Comparison of ENCODE assay signal across 12 cellular contexts in genomic region chr20:49270177-49270576, GRCh38. TPM values are rescaled to one million over a fixed set of nuclear protein-coding genes. Genes with fewer than 3 reads are reported as not detected.
A peak's percentile ranks its signal among the peaks of the same experiment; 100 is the strongest.
DNase-seq lines count a peak whose midpoint lies in the region; ATAC-seq lines count a peak whose summit lies in the region.
"Had no signal": no experiment of that assay in that cellular context is flagged by ENCODE, and none has a peak within 500 bp of the region (broad histone marks: within the 10 kb centered on the region; RNA-seq: fewer than 3 reads in every experiment).

No MANE protein-coding gene starts in this region.

- WGBS in GM23248 (ENCODE audit: low coverage in 1 of 2, low lambda C conversion rate in 2 of 2, missing lambda C conversion rate in 2 of 2), 2 experiments: 59 to 60% methylated on average over 7 of the region's 7 CpGs

- H3K36me3 ChIP-seq in GM23248 (ENCODE audit: low read depth): peaks cover 42% of the 10 kb centered on the region
- H3K36me3 ChIP-seq in muscle layer of duodenum (ENCODE audit: control insufficient read depth in 1 of 2, insufficient read depth in 2 of 2, low read length in 2 of 2): peaks cover 40 to 48% of the 10 kb centered on the region in 2 donors

- no peak overlapping the region for H3K27ac Mint-ChIP-seq in T-helper 1 cell treated with Interleukin-12 subunit alpha and Interleukin-12 subunit beta and Interleukin-4 antibody, amounts not matched to agents 30 μg/mL and 1 μg/mL, for 36 hours
- H3K27ac Mint-ChIP-seq in activated naive CD8-positive, alpha-beta T cell: peak overlapping the region; percentile 68

- peaks cover 13% of the 10 kb centered on the region for H3K4me1 ChIP-seq in GM23248 (ENCODE audit: insufficient read depth)
- peaks cover 4 to 31% of the 10 kb centered on the region in 2 donors for H3K4me1 ChIP-seq in muscle layer of duodenum (ENCODE audit: control insufficient read depth in 1 of 2, insufficient read depth in 2 of 2, low read length in 2 of 2)

- ATAC-seq in esophagus mucosa: no peak
- ATAC-seq: gastroesophageal sphincter had no signal

- H3K27me3 Mint-ChIP-seq in T-helper 1 cell treated with Interleukin-12 subunit alpha and Interleukin-12 subunit beta and Interleukin-4 antibody, amounts not matched to agents 30 μg/mL and 1 μg/mL, for 36 hours (ENCODE audit: low read depth): no peaks in the 10 kb centered on the region
- no peaks in the 10 kb centered on the region for H3K27me3 Mint-ChIP-seq in activated naive CD8-positive, alpha-beta T cell

- peaks cover 39% of the 10 kb centered on the region for H3F3A ChIP-seq in GM23248 (ENCODE audit: insufficient read depth)

- H3K4me3 ChIP-seq in GM23248: peak overlapping the region; percentile 52; the same call in 1 of the 2 replicates
- H3K4me3 ChIP-seq in muscle layer of duodenum (ENCODE audit: low read depth in 1 of 2, low read length in 2 of 2): peak overlapping the region; percentile 2 to 44

- H3K36me3 Mint-ChIP-seq in T-helper 1 cell treated with Interleukin-12 subunit alpha and Interleukin-12 subunit beta and Interleukin-4 antibody, amounts not matched to agents 30 μg/mL and 1 μg/mL, for 36 hours (ENCODE audit: low read depth): peaks cover 65% of the 10 kb centered on the region
- peaks cover 42% of the 10 kb centered on the region for H3K36me3 Mint-ChIP-seq in activated naive CD8-positive, alpha-beta T cell

- peaks cover 97% of the 10 kb centered on the region for H3K79me2 ChIP-seq in GM23248 (ENCODE audit: insufficient read depth)

- H3K9me3 ChIP-seq in GM23248 (ENCODE audit: low read depth) (no peaks in the 10 kb centered on the region), muscle layer of duodenum (ENCODE audit: control insufficient read depth in 1 of 2, low read length in 2 of 2) (no peaks in the 10 kb centered on the region)
- H3K9me3 ChIP-seq: gastroesophageal sphincter had no signal

- H3K4me1 Mint-ChIP-seq in T-helper 1 cell treated with Interleukin-12 subunit alpha and Interleukin-12 subunit beta and Interleukin-4 antibody, amounts not matched to agents 30 μg/mL and 1 μg/mL, for 36 hours (ENCODE audit: low read depth): peaks cover 59% of the 10 kb centered on the region
- peaks cover 75% of the 10 kb centered on the region for H3K4me1 Mint-ChIP-seq in activated naive CD8-positive, alpha-beta T cell (ENCODE audit: low read depth)

- peak overlapping the region; percentile 45 for H3K4me2 ChIP-seq in GM23248 (ENCODE audit: unreplicated experiment)

- peak overlapping the region; percentile 55 for H3K4me3 Mint-ChIP-seq in T-helper 1 cell treated with Interleukin-12 subunit alpha and Interleukin-12 subunit beta and Interleukin-4 antibody, amounts not matched to agents 30 μg/mL and 1 μg/mL, for 36 hours
- peak overlapping the region; percentile 84 for H3K4me3 Mint-ChIP-seq in activated naive CD8-positive, alpha-beta T cell

- peaks cover 5% of the 10 kb centered on the region for H3K9me3 Mint-ChIP-seq in T-helper 1 cell treated with Interleukin-12 subunit alpha and Interleukin-12 subunit beta and Interleukin-4 antibody, amounts not matched to agents 30 μg/mL and 1 μg/mL, for 36 hours
- no peaks in the 10 kb centered on the region for H3K9me3 Mint-ChIP-seq in activated naive CD8-positive, alpha-beta T cell (ENCODE audit: low read depth)

- no peak overlapping the region for H3K9ac ChIP-seq in GM23248

- 0 out of 2 replicates have a peak overlapping the region, but pooled peaks have one; percentile 1 for H3K27ac ChIP-seq in GM23248
- H3K27ac ChIP-seq in muscle layer of duodenum (ENCODE audit: low read length): no peak overlapping the region
- H3K27ac ChIP-seq: gastroesophageal sphincter had no signal

- H3K9me2 ChIP-seq in GM23248 (ENCODE audit: insufficient read depth): no peaks in the 10 kb centered on the region

- peaks cover 35% of the 10 kb centered on the region for H4K20me1 ChIP-seq in GM23248 (ENCODE audit: insufficient read depth)

- DNase-seq in T-helper 1 cell (no peak), GM23248 (peak; percentile 79), cortex of kidney (lab: John Stamatoyannopoulos, UW) (no peak), NCI-H2107 treated with DMSO at 0.1 percent for 48 hours (lab: John Stamatoyannopoulos, UW; ENCODE audit: unreplicated experiment) (no peak)
- DNase-seq: activated CD4-positive, CD25-positive, alpha-beta regulatory T cell treated with anti-CD3 and anti-CD28 coated beads, Interleukin-2, amount 50 U/mL, for 72 hours; GDM1; NCI-H1694 treated with DMSO at 0.1 percent for 48 hours had no signal

- in situ Hi-C loops in GM23248 (cut with MboI): no loop called here

- no peak overlapping the region for H2AFZ ChIP-seq in GM23248

- no peaks in the 10 kb centered on the region for H3K27me3 ChIP-seq in GM23248 (replicated peaks; ENCODE audit: insufficient read depth)
- no peaks in the 10 kb centered on the region for H3K27me3 ChIP-seq in muscle layer of duodenum (ENCODE audit: low read depth, low read length)
- H3K27me3 ChIP-seq: gastroesophageal sphincter had no signal

RNA-seq across cellular contexts. Expression of gene ZNFX1, which starts 7.7 kb away (rescaled TPM):
- 46.5 and 50.7 TPM in 2 replicates for total RNA-seq in GM23248 (2014; rRNA removed; shearing (Covaris generic))
- polyA plus RNA-seq in GM23248 (2016; fragmentation: Nextera tagmentation; extraction: Ambion mirVana): 47.3 and 49.2 TPM in 2 replicates
- 10.7 TPM for total RNA-seq in esophagus mucosa

RNA-seq across cellular contexts. Expression of gene DDX27, which starts 51.0 kb away (rescaled TPM):
- total RNA-seq in GM23248 (2014; rRNA removed; shearing (Covaris generic)): 24.2 and 25.3 TPM in 2 replicates
- polyA plus RNA-seq in GM23248 (2016; fragmentation: Nextera tagmentation; extraction: Ambion mirVana): 35.6 and 36.3 TPM in 2 replicates
- 24.7 TPM for total RNA-seq in esophagus mucosa
